In genomic region chr17:75625813-75626486, GRCh38 we compare ENCODE assay signal across 8 cellular contexts. TPM values are rescaled to one million over a fixed set of nuclear protein-coding genes. Genes with fewer than 3 reads are reported as not detected.
DNase-seq lines count a peak whose midpoint lies in the region; ATAC-seq, FAIRE-seq and TF ChIP-seq lines count a peak whose summit lies in the region.

No MANE protein-coding gene starts in this region.

- H3K4me2 ChIP-seq in parathyroid adenoma (ENCODE audit: low read length): no peak overlapping the region

- H3K9ac ChIP-seq in parathyroid adenoma: no peak overlapping the region

- H3K79me2 ChIP-seq in parathyroid adenoma: peaks cover 2% of the 10 kb centered on the region

- no peak for ATAC-seq in GM21619 (IDR thresholded peaks at IDR 0.05; ENCODE audit: unreplicated experiment)

- TF ChIP-seq POLR2A in GM12891 (IDR thresholded peaks at IDR 0.05; ENCODE audit: low read depth, low read length) (no peak), esophagus squamous epithelium (IDR thresholded peaks at IDR 0.05) (no peak)

- WGBS in esophagus squamous epithelium, 2 donors: 75% methylated on average over 4 of the region's 15 CpGs; no CpG with 5 or more reads in 1 of the 2 donors

- H3K9me3 ChIP-seq in esophagus squamous epithelium (no peaks in the 10 kb centered on the region), parathyroid adenoma (ENCODE audit: control insufficient read depth, low read length) (no peaks in the 10 kb centered on the region)

- H2AFZ ChIP-seq in parathyroid adenoma: no peak overlapping the region

- TF ChIP-seq CTCF in esophagus squamous epithelium (IDR thresholded peaks at IDR 0.05) (peak in 5 of 6 experiments; percentile 10 to 55 (median 30)), parathyroid adenoma (IDR thresholded peaks at IDR 0.05) (peak; percentile 50)

- H3K36me3 ChIP-seq in esophagus squamous epithelium (peaks cover 6 to 86% (median 8%) of the 10 kb centered on the region in 3 donors), parathyroid adenoma (ENCODE audit: control insufficient read depth, insufficient read depth, low read length) (no peaks in the 10 kb centered on the region)

- H3K4me1 ChIP-seq in esophagus squamous epithelium (no peaks in the 10 kb centered on the region), parathyroid adenoma (peaks cover 2% of the 10 kb centered on the region)

- no peaks in the 10 kb centered on the region for H3K27me3 ChIP-seq in esophagus squamous epithelium
- no peaks in the 10 kb centered on the region for H3K27me3 ChIP-seq in parathyroid adenoma (ENCODE audit: control insufficient read depth, insufficient read depth, low read length)

- intact Hi-C loops in esophagus squamous epithelium (cut with DNase I): no loop called here

- FAIRE-seq in GM12891 (lab: Jason Lieb, UNC): peak; percentile 50

- H3K4me3 ChIP-seq in esophagus squamous epithelium (no peak overlapping the region), parathyroid adenoma (ENCODE audit: low read depth, low read length) (no peak overlapping the region)

- H3K27ac ChIP-seq in esophagus squamous epithelium: no peak overlapping the region
- H3K27ac ChIP-seq in parathyroid adenoma: no peak overlapping the region

- DNase-seq in AG08395 (ENCODE audit: low spot score) (peak; percentile 48), GM12891 (ENCODE audit: insufficient read length, low spot score) (peak; percentile 88), SK-N-DZ (ENCODE audit: low spot score) (peak; percentile 74), esophagus squamous epithelium (lab: John Stamatoyannopoulos, UW) (no peak), NCI-H128 (lab: John Stamatoyannopoulos, UW; ENCODE audit: unreplicated experiment) (no peak), cortex of kidney (lab: John Stamatoyannopoulos, UW) (no peak)

TF ChIP-seq in GM12891, 5 proteins besides CTCF, POLR2A, EP300 and RAD21:
- TF ChIP-seq POU2F2 (IDR thresholded peaks at IDR 0.05; ENCODE audit: low read depth, low read length) (no peak), SPI1 (IDR thresholded peaks at IDR 0.05; ENCODE audit: low read depth, low read length) (no peak), PAX5 (IDR thresholded peaks at IDR 0.05; ENCODE audit: insufficient read depth, low read length, severe bottlenecking) (no peak), TAF1 (IDR thresholded peaks at IDR 0.05; ENCODE audit: low read depth, low read length) (no peak), POLR2AphosphoS5 (IDR thresholded peaks at IDR 0.05; ENCODE audit: low read depth, low read length) (no peak)

RNA-seq across cellular contexts. Expression of gene SMIM5, which starts 7.3 kb away (rescaled TPM):
- 0.15 TPM for polyA plus RNA-seq in GM12891 (2012; ENCODE audit: low read depth, missing spikeins)
- polyA plus RNA-seq in SK-N-DZ (2014; cell fraction: cytosol; rRNA removed): not detected in 2 replicates
- 0.14 TPM in 1 of 2 replicates, not detected in the other for polyA plus RNA-seq in SK-N-DZ (2014; cell fraction: nucleus; rRNA removed)
- 10 to 100 TPM in 1 of 4 donors, 1 to 10 TPM in 3; 7.4 to 16.8 (median 8.6) TPM for total RNA-seq in esophagus squamous epithelium

RNA-seq across cellular contexts. Expression of gene MYO15B, which starts 38.4 kb away (rescaled TPM):
- 9.5 TPM for polyA plus RNA-seq in GM12891 (2012; ENCODE audit: low read depth, missing spikeins)
- polyA plus RNA-seq in SK-N-DZ (2014; cell fraction: cytosol; rRNA removed): 0.32 TPM in 1 of 2 replicates, not detected in the other
- polyA plus RNA-seq in SK-N-DZ (2014; cell fraction: nucleus; rRNA removed): 1.5 and 1.6 TPM in 2 replicates
- total RNA-seq in esophagus squamous epithelium: 10 to 100 TPM in 2 of 4 donors, 1 to 10 TPM in 2; 6.3 to 60.7 (median 10.4) TPM

RNA-seq across cellular contexts. Expression of gene RECQL5, which starts 41.0 kb away (rescaled TPM):
- polyA plus RNA-seq in GM12891 (2012; ENCODE audit: low read depth, missing spikeins): 20.1 TPM
- 23.7 and 26.3 TPM in 2 replicates for polyA plus RNA-seq in SK-N-DZ (2014; cell fraction: cytosol; rRNA removed)
- polyA plus RNA-seq in SK-N-DZ (2014; cell fraction: nucleus; rRNA removed): 82.8 and 109 TPM in 2 replicates
- total RNA-seq in esophagus squamous epithelium: 10 to 100 TPM; 25.1 to 82.8 (median 34.0) TPM

RNA-seq across cellular contexts. Expression of gene SAP30BP, which starts 41.2 kb away (rescaled TPM):
- polyA plus RNA-seq in GM12891 (2012; ENCODE audit: low read depth, missing spikeins): 58.8 TPM
- polyA plus RNA-seq in SK-N-DZ (2014; cell fraction: cytosol; rRNA removed): 64.3 and 73.1 TPM in 2 replicates
- polyA plus RNA-seq in SK-N-DZ (2014; cell fraction: nucleus; rRNA removed): 196 and 208 TPM in 2 replicates
- total RNA-seq in esophagus squamous epithelium: 10 to 100 TPM; 33.9 to 72.7 (median 44.4) TPM

Comparison
In these comparisons a context has a peak if more than half of its experiments do, and no peak if none do; other contexts are left out.
1. DNase-seq: peak in AG08395 (single experiment), GM12891 (single experiment) and SK-N-DZ (single experiment); none in esophagus squamous epithelium (single experiment), NCI-H128 (single experiment) and cortex of kidney (single experiment).